1 cellular context compared by ENCODE assay signal in genomic region chr3:156826896-156827882, GRCh38.
TF ChIP-seq lines count a peak whose summit lies in the region.

No MANE protein-coding gene starts in this region.

TF ChIP-seq in H1, 55 proteins besides CTCF, POLR2A, EP300 and RAD21 (continued from another document):
- TF ChIP-seq ZNF274 (IDR thresholded peaks at IDR 0.05; ENCODE audit: borderline replicate concordance, extremely low read depth, low read length): no peak
- TF ChIP-seq RXRA (IDR thresholded peaks at IDR 0.05; ENCODE audit: insufficient read depth, low read depth, low read length): no peak
- TF ChIP-seq GABPA (IDR thresholded peaks at IDR 0.05; ENCODE audit: borderline replicate concordance, insufficient read depth, low read length): no peak
- no peak for TF ChIP-seq EGR1 (IDR thresholded peaks at IDR 0.05; ENCODE audit: borderline replicate concordance, low read depth, low read length)
- no peak for TF ChIP-seq TBP (IDR thresholded peaks at IDR 0.05; ENCODE audit: low read depth, low read length)
- peak; percentile 90; the same call in 1 of the 2 replicates for TF ChIP-seq TCF12 (IDR thresholded peaks at IDR 0.05; ENCODE audit: low read depth, low read length)
- 0 out of 2 replicates have a peak, but pooled peaks have one; percentile 4 for TF ChIP-seq SUZ12 (IDR thresholded peaks at IDR 0.05; ENCODE audit: low read length)
- no peak for TF ChIP-seq BRCA1 (IDR thresholded peaks at IDR 0.05; ENCODE audit: low read depth, low read length)
- no peak for TF ChIP-seq SIRT6 (IDR thresholded peaks at IDR 0.05; ENCODE audit: low read length)
- no peak for TF ChIP-seq TAF1 (IDR thresholded peaks at IDR 0.05; ENCODE audit: low read depth, low read length)
- TF ChIP-seq SIX5 (IDR thresholded peaks at IDR 0.05; ENCODE audit: low read depth, low read length): no peak
- no peak for TF ChIP-seq NANOG (IDR thresholded peaks at IDR 0.05; ENCODE audit: insufficient read depth, low read depth, low read length, poor library complexity, severe bottlenecking)
